ENCODE assay signal across 30 cellular contexts in genomic region chr6:33176906-33177305, GRCh38.
"Had no signal": no experiment of that assay in that cellular context is flagged by ENCODE, and none has a peak within 500 bp of the region (broad histone marks: within the 10 kb centered on the region; RNA-seq: fewer than 3 reads in every experiment).

No MANE protein-coding gene starts in this region.

- H3K4me3 Mint-ChIP-seq: endodermal cell; naive thymus-derived CD8-positive, alpha-beta T cell; neural crest cell; stimulated activated naive B cell treated with anti-CD40 and anti-IgM and Interleukin-4, amounts not matched to agents 10 μg/mL and 1 μg/mL and 100 μg/mL, for 72 hours; stimulated activated naive CD8-positive, alpha-beta T cell treated with anti-CD3 and anti-CD28 coated beads, Interleukin-15, Interleukin-2, amounts not matched to agents 100 ng/mL and 50 ng/mL, for 24 hours had no signal

- H3K9me3 Mint-ChIP-seq: endodermal cell; naive thymus-derived CD8-positive, alpha-beta T cell; neural crest cell; stimulated activated naive B cell treated with anti-CD40 and anti-IgM and Interleukin-4, amounts not matched to agents 10 μg/mL and 1 μg/mL and 100 μg/mL, for 72 hours; stimulated activated naive CD8-positive, alpha-beta T cell treated with anti-CD3 and anti-CD28 coated beads, Interleukin-15, Interleukin-2, amounts not matched to agents 100 ng/mL and 50 ng/mL, for 24 hours had no signal

- H3K4me1 Mint-ChIP-seq: endodermal cell, neural crest cell had no signal

- H3K9me3 ChIP-seq: esophagus muscularis mucosa, gastroesophageal sphincter, heart left ventricle, left ventricle myocardium inferior, lower lobe of right lung, pancreas, right lobe of liver, thoracic aorta, tibial nerve, upper lobe of left lung, uterus had no signal

- H3K27ac ChIP-seq: dorsolateral prefrontal cortex, esophagus muscularis mucosa, foreskin keratinocyte, gastroesophageal sphincter, heart left ventricle, left ventricle myocardium inferior, lower lobe of right lung, pancreas, right lobe of liver, thoracic aorta, tibial nerve, upper lobe of left lung, uterus had no signal

- H3K36me3 Mint-ChIP-seq: naive thymus-derived CD8-positive, alpha-beta T cell; stimulated activated naive B cell treated with anti-CD40 and anti-IgM and Interleukin-4, amounts not matched to agents 10 μg/mL and 1 μg/mL and 100 μg/mL, for 72 hours had no signal

- DNase-seq: cerebellar nuclear complex; dorsolateral prefrontal cortex; effector CD4-positive, alpha-beta T cell; endodermal cell; foreskin keratinocyte; heart left ventricle; hippocampal formation; kidney glomerular epithelial cell; left colon; left ventricle myocardium inferior; lower lobe of right lung; naive thymus-derived CD8-positive, alpha-beta T cell; nucleus accumbens; pancreas; right lobe of liver; small intestine; stimulated activated CD4-positive, alpha-beta T cell treated with anti-CD3 and anti-CD28 coated beads, Interleukin-15, amount 100 ng/mL, for 24 hours; stimulated activated CD4-positive, alpha-beta T cell treated with anti-CD3 and anti-CD28 coated beads, Interleukin-2, amount 100 ng/mL, for 48 hours; stimulated activated naive B cell treated with anti-CD40 and anti-IgM and Interleukin-4, amounts not matched to agents 10 μg/mL and 1 μg/mL and 100 μg/mL, for 72 hours; upper lobe of left lung; uterus had no signal

- ATAC-seq: foreskin keratinocyte; gastroesophageal sphincter; heart left ventricle; left colon; lower lobe of right lung; naive thymus-derived CD8-positive, alpha-beta T cell; pancreas; right lobe of liver; stimulated activated naive B cell treated with anti-CD40 and anti-IgM and Interleukin-4, amounts not matched to agents 10 μg/mL and 1 μg/mL and 100 μg/mL, for 72 hours had no signal

- H3K4me3 ChIP-seq: dorsolateral prefrontal cortex, esophagus muscularis mucosa, gastroesophageal sphincter, heart left ventricle, left ventricle myocardium inferior, lower lobe of right lung, pancreas, right lobe of liver, thoracic aorta, tibial nerve, upper lobe of left lung, uterus had no signal

- H3K27me3 Mint-ChIP-seq: stimulated activated naive CD8-positive, alpha-beta T cell treated with anti-CD3 and anti-CD28 coated beads, Interleukin-15, Interleukin-2, amounts not matched to agents 100 ng/mL and 50 ng/mL, for 24 hours had no signal

- H3K27me3 ChIP-seq: dorsolateral prefrontal cortex, esophagus muscularis mucosa, gastroesophageal sphincter, heart left ventricle, pancreas, right lobe of liver, tibial nerve, upper lobe of left lung, uterus had no signal

- H3K36me3 ChIP-seq: esophagus muscularis mucosa, gastroesophageal sphincter, heart left ventricle, left ventricle myocardium inferior, lower lobe of right lung, pancreas, right lobe of liver, thoracic aorta, tibial nerve, upper lobe of left lung, uterus had no signal

- H3K4me1 ChIP-seq: esophagus muscularis mucosa, foreskin keratinocyte, gastroesophageal sphincter, heart left ventricle, left ventricle myocardium inferior, lower lobe of right lung, pancreas, right lobe of liver, tibial nerve, upper lobe of left lung, uterus had no signal

- FAIRE-seq: colon, endothelial cell of umbilical vein, islet of Langerhans, pancreas, small intestine had no signal

- H3K27ac Mint-ChIP-seq: endodermal cell; naive thymus-derived CD8-positive, alpha-beta T cell; stimulated activated naive B cell treated with anti-CD40 and anti-IgM and Interleukin-4, amounts not matched to agents 10 μg/mL and 1 μg/mL and 100 μg/mL, for 72 hours; stimulated activated naive CD8-positive, alpha-beta T cell treated with anti-CD3 and anti-CD28 coated beads, Interleukin-15, Interleukin-2, amounts not matched to agents 100 ng/mL and 50 ng/mL, for 24 hours had no signal
